22 cellular contexts compared by ENCODE assay signal in the genomic region with DNA sequence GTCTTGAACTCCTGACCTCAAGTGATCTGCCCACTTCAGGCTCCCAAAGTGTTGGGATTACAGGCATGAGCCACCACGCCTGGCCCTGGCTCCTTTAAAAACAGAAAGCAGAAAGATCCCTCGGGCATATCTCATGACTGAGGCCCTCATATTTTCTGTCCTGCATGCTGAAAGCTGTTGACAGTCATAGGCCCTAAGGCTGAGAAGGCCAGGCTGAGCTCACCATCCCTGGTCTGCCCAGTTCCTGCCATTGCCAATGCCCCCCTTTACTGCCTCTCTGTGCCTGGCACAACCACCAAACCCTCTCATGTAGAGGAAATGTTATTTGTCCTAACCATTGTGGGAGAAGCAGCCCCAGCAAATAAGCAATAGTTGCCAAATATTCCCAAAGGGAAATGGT. TPM values are rescaled to one million over a fixed set of nuclear protein-coding genes. Genes with fewer than 3 reads are reported as not detected.
DNase-seq lines count a peak whose midpoint lies in the region; ATAC-seq and TF ChIP-seq lines count a peak whose summit lies in the region.
"Had no signal": no experiment of that assay in that cellular context is flagged by ENCODE, and none has a peak within 500 bp of the region (broad histone marks: within the 10 kb centered on the region; RNA-seq: fewer than 3 reads in every experiment).

No MANE protein-coding gene starts in this region.

- H3K4me3 ChIP-seq in heart right ventricle (no peak overlapping the region), trophoblast cell (ENCODE audit: low read depth, low read length) (no peak overlapping the region), vagina (no peak overlapping the region)
- H3K4me3 ChIP-seq: GM12878 had no signal

- no peak overlapping the region for H2BK12ac ChIP-seq in trophoblast cell (ENCODE audit: low read length)

- no peak overlapping the region for H3K4ac ChIP-seq in trophoblast cell (ENCODE audit: low read depth, low read length)

- 42 to 46% methylated on average over 2 of the region's 2 CpGs for WGBS in heart right ventricle, 2 donors
- no CpG with 5 or more reads among the region's 2 CpGs for WGBS in trophoblast cell (ENCODE audit: extremely low coverage, insufficient coverage, insufficient read length)

- H2BK5ac ChIP-seq in trophoblast cell (ENCODE audit: low read depth, low read length, poor library complexity) = no peak overlapping the region

- peaks cover 0 to 80% (median 4%) of the 10 kb centered on the region in 9 donors for H3K36me3 ChIP-seq in heart right ventricle
- no peaks in the 10 kb centered on the region for H3K36me3 ChIP-seq in trophoblast cell (ENCODE audit: control insufficient read depth in 1 of 2, insufficient read depth in 2 of 2, low read length in 2 of 2)
- H3K36me3 ChIP-seq in vagina = no peaks in the 10 kb centered on the region

- H3K27me3 ChIP-seq in heart right ventricle = no peaks in the 10 kb centered on the region
- H3K27me3 ChIP-seq in trophoblast cell (ENCODE audit: insufficient read depth, low read length) = no peaks in the 10 kb centered on the region
- no peaks in the 10 kb centered on the region for H3K27me3 ChIP-seq in vagina

- TF ChIP-seq CTCF in heart right ventricle (IDR thresholded peaks at IDR 0.05) (no peak), vagina (IDR thresholded peaks at IDR 0.05) (no peak)

- H3K4me2 ChIP-seq in trophoblast cell (ENCODE audit: low read length) = no peak overlapping the region

- no peak overlapping the region for H3K18ac ChIP-seq in trophoblast cell (ENCODE audit: low read length)

- H2AFZ ChIP-seq in trophoblast cell (ENCODE audit: insufficient read depth, low read length, poor library complexity) = no peak overlapping the region

- H3K9me3 ChIP-seq in heart right ventricle (no peaks in the 10 kb centered on the region), trophoblast cell (ENCODE audit: insufficient read depth, low read depth, low read length) (no peaks in the 10 kb centered on the region), vagina (no peaks in the 10 kb centered on the region)

- intact Hi-C loops in heart right ventricle (cut with DNase I) = loop anchor here in 1 of 10 donors (5.0 kb wide), 1 partner anchor 64 kb away; no protein-coding TSS in a partner anchor
- intact Hi-C loops in Right ventricle myocardium superior (cut with DNase I) = no loop called here
- intact Hi-C loops in left ventricle myocardium superior (cut with micrococcal nuclease) = loop anchor here (5.0 kb wide), 1 partner anchor 64 kb away; no protein-coding TSS in a partner anchor
- intact Hi-C loops in vagina (cut with DNase I) = no loop called here

- no peak overlapping the region for H4K91ac ChIP-seq in trophoblast cell (ENCODE audit: low read depth, low read length)

- no peak for TF ChIP-seq POLR2A in vagina (IDR thresholded peaks at IDR 0.05)

- H3K23ac ChIP-seq in trophoblast cell (ENCODE audit: low read length) = no peak overlapping the region

- H4K8ac ChIP-seq in trophoblast cell (ENCODE audit: low read depth, low read length) = no peak overlapping the region

- no peak overlapping the region for H2AK5ac ChIP-seq in trophoblast cell (ENCODE audit: low read length)

- H3K27ac ChIP-seq in heart right ventricle = peak overlapping the region in 6 of 10 donors; percentile 19 to 98 (median 46)
- no peak overlapping the region for H3K27ac ChIP-seq in trophoblast cell (ENCODE audit: low read depth, low read length)
- peak overlapping the region; percentile 46 for H3K27ac ChIP-seq in vagina

- H3K4me1 ChIP-seq in heart right ventricle = peaks cover 15 to 98% (median 38%) of the 10 kb centered on the region in 9 donors
- no peaks in the 10 kb centered on the region for H3K4me1 ChIP-seq in trophoblast cell (ENCODE audit: control insufficient read depth in 1 of 2, insufficient read depth in 2 of 2, low read length in 2 of 2)
- peaks cover 18% of the 10 kb centered on the region for H3K4me1 ChIP-seq in vagina

- no peak overlapping the region for H3K9ac ChIP-seq in trophoblast cell (ENCODE audit: low read length)

- H4K12ac ChIP-seq in trophoblast cell (ENCODE audit: low read depth, low read length) = no peak overlapping the region

- H3K79me1 ChIP-seq in trophoblast cell (ENCODE audit: low read length) = no peaks in the 10 kb centered on the region

- H3K14ac ChIP-seq in trophoblast cell (ENCODE audit: low read length) = no peak overlapping the region

- H2BK120ac ChIP-seq in trophoblast cell (ENCODE audit: insufficient read depth, low read length, poor library complexity) = no peak overlapping the region

- DNase-seq in heart right ventricle (no peak), Right ventricle myocardium superior (no peak), left ventricle myocardium superior (no peak), trophoblast cell (peak; percentile 14 to 36), vagina (ENCODE audit: extremely low spot score in 2 of 2) (peak in 1 of 2 donors; percentile 54), anterior cingulate cortex (lab: John Stamatoyannopoulos, UW) (no peak), retina (no peak)
- no peak for DNase-seq in activated naive CD4-positive, alpha-beta T cell treated with anti-CD3 and anti-CD28 coated beads, Interleukin-2, amount 50 U/mL, for 16 hours
- DNase-seq: AML-193; C1 segment of cervical spinal cord; CD8-positive, alpha-beta T cell; DND-41; H9; HFFc6; MM.1S; NCI-H1048; NCI-H1417 treated with DMSO at 0.1 percent for 48 hours; NCI-H187; NCI-H446; NCI-H526 treated with DMSO at 0.1 percent for 48 hours; OCI-M1 had no signal

- no peaks in the 10 kb centered on the region for H3K79me2 ChIP-seq in trophoblast cell (ENCODE audit: control insufficient read depth, insufficient read depth, low read length, poor library complexity)

- ATAC-seq in heart right ventricle (peak in 2 of 8 donors; percentile 15 to 30), Right ventricle myocardium superior (ENCODE audit: poor library complexity) (no peak), left ventricle myocardium superior (peak; percentile 16)
- ATAC-seq: CD8-positive, alpha-beta T cell; GM12878 had no signal

RNA-seq across cellular contexts. Expression of a gene that starts 12.7 kb away (rescaled TPM):
- total RNA-seq in heart right ventricle = 10 to 100 TPM; 44.7 to 97.0 (median 59.2) TPM
- 10 to 100 TPM; 38.8 to 48.0 TPM for polyA plus RNA-seq in heart right ventricle
- total RNA-seq in Right ventricle myocardium superior = 72.5 TPM
- total RNA-seq in left ventricle myocardium superior = 72.1 TPM
- 0.03 TPM in 2 replicates for polyA plus RNA-seq in trophoblast cell (2013)
- total RNA-seq in vagina = 57.5 TPM
- total RNA-seq: CD8-positive, alpha-beta T cell had no signal

Comparison
In these comparisons a context has a peak if more than half of its experiments do, and no peak if none do; other contexts are left out.
1. DNase-seq: peak in trophoblast cell (2 of 2); none in heart right ventricle (0 of 2), Right ventricle myocardium superior (single experiment), left ventricle myocardium superior (single experiment), activated naive CD4-positive, alpha-beta T cell treated with anti-CD3 and anti-CD28 coated beads, Interleukin-2, amount 50 U/mL, for 16 hours (single experiment), anterior cingulate cortex (0 of 58) and retina (single experiment).